ENCODE assay signal across 28 cellular contexts in the genomic region with DNA sequence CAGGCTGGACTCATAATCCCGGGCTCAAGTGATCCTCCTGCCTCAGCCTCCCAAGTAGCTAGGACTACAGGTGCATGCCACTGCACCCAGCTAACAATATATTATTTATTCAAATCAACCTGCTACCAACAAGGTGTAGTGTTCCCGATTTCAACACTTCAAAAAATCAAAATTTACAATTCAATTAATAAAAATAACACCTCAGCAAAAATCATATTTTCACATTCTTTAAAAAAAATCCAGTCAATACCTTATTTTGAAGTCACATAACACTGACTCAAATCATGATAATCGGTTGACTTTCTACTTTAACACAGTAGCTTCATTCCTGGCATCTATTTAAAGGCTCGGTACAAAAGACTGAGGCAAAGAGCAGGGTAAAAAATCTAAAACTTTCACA. TPM values are rescaled to one million over a fixed set of nuclear protein-coding genes. Genes with fewer than 3 reads are reported as not detected.
DNase-seq lines count a peak whose midpoint lies in the region; ATAC-seq, FAIRE-seq and TF ChIP-seq lines count a peak whose summit lies in the region.
"Had no signal": no experiment of that assay in that cellular context is flagged by ENCODE, and none has a peak within 500 bp of the region (broad histone marks: within the 10 kb centered on the region; RNA-seq: fewer than 3 reads in every experiment).

No MANE protein-coding gene starts in this region.

- intact Hi-C loops in HepG2 (cut with micrococcal nuclease; ENCODE audit: unreplicated experiment): no loop called here
- intact Hi-C loops in right lobe of liver (cut with DNase I): no loop called here

- H3K9me3 Mint-ChIP-seq in WTC11 (no peaks in the 10 kb centered on the region), progenitor cell of endocrine pancreas (ENCODE audit: low read depth) (no peaks in the 10 kb centered on the region)
- H3K9me3 Mint-ChIP-seq in stimulated activated naive CD8-positive, alpha-beta T cell treated with anti-CD3 and anti-CD28 coated beads, Interleukin-15, amount 100 ng/mL, for 72 hours: no peaks in the 10 kb centered on the region
- H3K9me3 Mint-ChIP-seq: CD14-positive monocyte; CD4-positive, alpha-beta memory T cell; CD8-positive, alpha-beta memory T cell had no signal

- H3K27ac Mint-ChIP-seq in WTC11: no peak overlapping the region
- peak overlapping the region; percentile 5 for H3K27ac Mint-ChIP-seq in progenitor cell of endocrine pancreas
- H3K27ac Mint-ChIP-seq in stimulated activated naive CD8-positive, alpha-beta T cell treated with anti-CD3 and anti-CD28 coated beads, Interleukin-15, amount 100 ng/mL, for 72 hours: no peak overlapping the region

- no peak overlapping the region for H2AFZ ChIP-seq in HepG2 (ENCODE audit: low read length)

- H4K20me1 ChIP-seq in HepG2 (ENCODE audit: insufficient read depth, low read length): no peaks in the 10 kb centered on the region
- H4K20me1 ChIP-seq: BLaER1 had no signal

- H3K4me1 Mint-ChIP-seq in WTC11: 0 out of 2 replicates have a peak, but pooled peaks cover 2% of the 10 kb centered on the region
- H3K4me1 Mint-ChIP-seq in progenitor cell of endocrine pancreas (ENCODE audit: low read depth): peaks cover 2% of the 10 kb centered on the region
- H3K4me1 Mint-ChIP-seq in stimulated activated naive CD8-positive, alpha-beta T cell treated with anti-CD3 and anti-CD28 coated beads, Interleukin-15, amount 100 ng/mL, for 72 hours: no peaks in the 10 kb centered on the region

- H3K9me3 ChIP-seq in HepG2 (ENCODE audit: low read length) (no peaks in the 10 kb centered on the region), right lobe of liver (no peaks in the 10 kb centered on the region)
- H3K9me3 ChIP-seq: BE2C, BLaER1 had no signal

- FAIRE-seq in HepG2 (lab: Jason Lieb, UNC) (no peak), H54 (lab: Jason Lieb, UNC) (no peak)
- FAIRE-seq: GM12878, GM12892, GM18507, GM19239 had no signal

- TF ChIP-seq EP300 in HepG2 (IDR thresholded peaks at IDR 0.05; ENCODE audit: low read depth in 2 of 2, low read length in 2 of 2): no peak
- no peak for TF ChIP-seq EP300 in HepG2 (CRISPR knock-in tag; IDR thresholded peaks at IDR 0.05; ENCODE audit: borderline replicate concordance)

- H3K27me3 ChIP-seq in HepG2 (ENCODE audit: control insufficient read depth in 1 of 2, insufficient read depth in 2 of 2, low read length in 2 of 2) (no peaks in the 10 kb centered on the region), right lobe of liver (no peaks in the 10 kb centered on the region)
- H3K27me3 ChIP-seq: BE2C, BLaER1 had no signal

- TF ChIP-seq CTCF in HepG2 (CRISPR knock-in tag; IDR thresholded peaks at IDR 0.05) (no peak), right lobe of liver (IDR thresholded peaks at IDR 0.05) (no peak), WTC11 (IDR thresholded peaks at IDR 0.05) (no peak), progenitor cell of endocrine pancreas (IDR thresholded peaks at IDR 0.05; ENCODE audit: unreplicated experiment) (no peak)

- no peak overlapping the region for H3K4me2 ChIP-seq in HepG2 (ENCODE audit: low read depth, low read length)
- H3K4me2 ChIP-seq: BLaER1 had no signal

- H3K36me3 ChIP-seq in HepG2 (replicated peaks in 1 of 2; ENCODE audit: control insufficient read depth in 1 of 2, insufficient read depth in 2 of 2, low read length in 2 of 2) (peaks cover 3 to 17% of the 10 kb centered on the region in 2 experiments; a peak in 3 of 5 replicates), right lobe of liver (peaks cover 0 to 3% (median 0%) of the 10 kb centered on the region in 4 donors)
- H3K36me3 ChIP-seq: BE2C had no signal

- no peak overlapping the region for H3K4me3 ChIP-seq in HepG2 (replicated peaks in 1 of 3; ENCODE audit: insufficient read depth in 1 of 3, low read depth in 2 of 3, low read length in 3 of 3)
- H3K4me3 ChIP-seq in right lobe of liver: no peak overlapping the region
- H3K4me3 ChIP-seq: BLaER1, GM12878 had no signal

- H3K27ac ChIP-seq in HepG2 (ENCODE audit: extremely low read length, insufficient read depth, low read length) (no peak overlapping the region), right lobe of liver (no peak overlapping the region)
- H3K27ac ChIP-seq: 22Rv1, BLaER1 had no signal

- H3K27me3 Mint-ChIP-seq in WTC11 (ENCODE audit: low read depth) (no peaks in the 10 kb centered on the region), progenitor cell of endocrine pancreas (no peaks in the 10 kb centered on the region)
- no peaks in the 10 kb centered on the region for H3K27me3 Mint-ChIP-seq in stimulated activated naive CD8-positive, alpha-beta T cell treated with anti-CD3 and anti-CD28 coated beads, Interleukin-15, amount 100 ng/mL, for 72 hours
- H3K27me3 Mint-ChIP-seq: CD4-positive, alpha-beta memory T cell; CD4-positive, CD25-positive, alpha-beta regulatory T cell; CD8-positive, alpha-beta memory T cell had no signal

- in situ Hi-C loops in HepG2 (cut with HindIII; ENCODE audit: extremely low pct_ligation_motif_present, low pct_unique_long_range_greater_than_20kb): no loop called here

- WGBS in HepG2 (ENCODE audit: low lambda C conversion rate): 99% methylated on average over 4 of the region's 4 CpGs
- WGBS in right lobe of liver (ENCODE audit: insufficient coverage, low coverage, low lambda C conversion rate, missing lambda C conversion rate): 88% methylated on average over 4 of the region's 4 CpGs

- no TSS peak for BruUV-seq in HepG2 (replicated peaks; lab: Mats Ljungman, UMichigan)

- CTCF ChIA-PET in HepG2 (lab: Yijun Ruan, JAX; ENCODE audit: low intra/inter-chr PET ratio, low total read pairs) (no interaction called here), WTC11 (lab: Charles Lee) (no interaction called here)

- ATAC-seq in HepG2 (no peak), right lobe of liver (no peak), WTC11 (no peak)
- no peak for ATAC-seq in stimulated activated naive CD8-positive, alpha-beta T cell treated with anti-CD3 and anti-CD28 coated beads, Interleukin-15, amount 100 ng/mL, for 72 hours
- ATAC-seq: GM12878 had no signal

- H3K36me3 Mint-ChIP-seq in WTC11 (peaks cover 6% of the 10 kb centered on the region; the same call in 1 of the 2 replicates), progenitor cell of endocrine pancreas (ENCODE audit: insufficient read depth) (peaks cover 22% of the 10 kb centered on the region)

- H3K4me3 Mint-ChIP-seq in WTC11 (no peak overlapping the region), progenitor cell of endocrine pancreas (ENCODE audit: low read depth) (no peak overlapping the region)
- H3K4me3 Mint-ChIP-seq in stimulated activated naive CD8-positive, alpha-beta T cell treated with anti-CD3 and anti-CD28 coated beads, Interleukin-15, amount 100 ng/mL, for 72 hours: no peak overlapping the region
- H3K4me3 Mint-ChIP-seq: CD14-positive monocyte; CD4-positive, alpha-beta memory T cell; CD4-positive, CD25-positive, alpha-beta regulatory T cell; CD8-positive, alpha-beta memory T cell had no signal

- H3K79me2 ChIP-seq in HepG2 (ENCODE audit: insufficient read depth, low read length): no peaks in the 10 kb centered on the region

- TF ChIP-seq POLR2A in HepG2 (IDR thresholded peaks at IDR 0.05; ENCODE audit: insufficient read depth in 1 of 2, low read depth in 2 of 2, low read length in 2 of 2) (no peak), right lobe of liver (IDR thresholded peaks at IDR 0.05) (no peak), H54 (IDR thresholded peaks at IDR 0.05; ENCODE audit: low read depth, low read length) (no peak)

- no peak overlapping the region for H3K9ac ChIP-seq in HepG2 (ENCODE audit: insufficient read depth, low read depth, low read length)
- H3K9ac ChIP-seq: BLaER1 had no signal

- no peak for DNase-seq in HepG2 (ENCODE audit: low spot score)
- DNase-seq in right lobe of liver: no peak
- DNase-seq in WTC11 (ENCODE audit: low spot score): no peak
- no peak for DNase-seq in progenitor cell of endocrine pancreas (ENCODE audit: low spot score, unreplicated experiment)
- no peak for DNase-seq in stimulated activated naive CD8-positive, alpha-beta T cell treated with anti-CD3 and anti-CD28 coated beads, Interleukin-15, amount 100 ng/mL, for 72 hours
- DNase-seq in H54 (ENCODE audit: insufficient read length, low spot score): no peak
- DNase-seq: ACHN; BE2C; C1 segment of cervical spinal cord; CD4-positive, alpha-beta memory T cell; CD4-positive, CD25-positive, alpha-beta regulatory T cell; CD8-positive, alpha-beta memory T cell; COR-L47; DMS 273 treated with DMSO at 0.1 percent for 48 hours; DMS153; DMS53; DMS79; DND-41; EL; GDM1 had no signal

- POLR2A ChIA-PET in HepG2 (lab: Yijun Ruan, JAX): no interaction called here
- POLR2A ChIA-PET in WTC11 (lab: Charles Lee): interaction anchor here (0.7 kb wide), 1 partner anchor 163 kb away, joined by 4 read pairs; no protein-coding TSS in a partner anchor

- H3K4me1 ChIP-seq in HepG2 (ENCODE audit: insufficient read depth, low read length) (peaks cover 36% of the 10 kb centered on the region), right lobe of liver (peaks cover 0 to 14% (median 3%) of the 10 kb centered on the region in 4 donors)
- H3K4me1 ChIP-seq: BE2C, BLaER1 had no signal

- TF ChIP-seq RAD21 in HepG2 (CRISPR knock-in tag; IDR thresholded peaks at IDR 0.05): no peak

RNA-seq across cellular contexts. Expression of a gene that starts 7.2 kb away (rescaled TPM):
- total RNA-seq in HepG2 (2016; rRNA removed; fragmentation: Illumina TruSeq; extraction: Trizol) (2.4 and 3.3 TPM in 2 replicates), right lobe of liver (1 to 10 TPM; 1.1 to 3.3 (median 1.4) TPM), WTC11 (2021) (2.2 to 3.1 TPM (median 2.8 TPM) in 3 replicates), progenitor cell of endocrine pancreas (3.9 and 4.4 TPM in 2 replicates)
- 0.26 and 0.30 TPM in 2 replicates for total RNA-seq in HepG2 (2016; cell fraction: cytosol; rRNA removed; fragmentation: Illumina TruSeq; extraction: Trizol; ENCODE audit: low read depth)
- 2.3 and 3.9 TPM in 2 replicates for total RNA-seq in HepG2 (2016; cell fraction: insoluble cytoplasmic fraction; rRNA removed; fragmentation: Illumina TruSeq; extraction: Trizol)
- total RNA-seq in HepG2 (2016; cell fraction: membrane; rRNA removed; fragmentation: Illumina TruSeq; extraction: Trizol): 0.90 TPM in 2 replicates
- total RNA-seq in HepG2 (2016; cell fraction: nucleus; rRNA removed; fragmentation: Illumina TruSeq; extraction: Trizol): 7.8 and 8.3 TPM in 2 replicates
- 3.9 and 4.1 TPM in 2 replicates for polyA plus RNA-seq in HepG2 (2011; rRNA removed)
- polyA plus RNA-seq in HepG2 (2011; cell fraction: cytosol; rRNA removed): 1.8 and 1.9 TPM in 2 replicates
- 9.3 and 9.9 TPM in 2 replicates for polyA plus RNA-seq in HepG2 (2011; cell fraction: nucleus; rRNA removed)
- polyA plus RNA-seq in HepG2 (2012): 1.5 and 2.0 TPM in 2 replicates
- 0.18 and 0.23 TPM in 2 replicates for polyA plus RNA-seq in HepG2 (2016; cell fraction: cytosol; fragmentation: Illumina TruSeq; extraction: Trizol; ENCODE audit: low read depth)
- 1.1 and 1.3 TPM in 2 replicates for polyA plus RNA-seq in HepG2 (2016; cell fraction: insoluble cytoplasmic fraction; fragmentation: Illumina TruSeq; extraction: Trizol; ENCODE audit: low read depth)
- polyA plus RNA-seq in HepG2 (2016; cell fraction: membrane; fragmentation: Illumina TruSeq; extraction: Trizol; ENCODE audit: low read depth): 0.39 and 0.63 TPM in 2 replicates
- polyA plus RNA-seq in HepG2 (2016; cell fraction: nucleus; fragmentation: Illumina TruSeq; extraction: Trizol; ENCODE audit: insufficient read depth, low read depth): 10.6 and 15.2 TPM in 2 replicates
- polyA minus RNA-seq in HepG2 (2011; rRNA and poly(A)+ RNA removed; ENCODE audit: low replicate concordance): 13.0 and 16.6 TPM in 2 replicates
- 0.69 and 1.2 TPM in 2 replicates for polyA minus RNA-seq in HepG2 (2011; cell fraction: cytosol; rRNA and poly(A)+ RNA removed)
- 19.1 and 22.1 TPM in 2 replicates for polyA minus RNA-seq in HepG2 (2011; cell fraction: nucleus; rRNA and poly(A)+ RNA removed)
- total RNA-seq: G401 had no signal
- polyA plus RNA-seq: CD14-positive monocyte; CD4-positive, alpha-beta memory T cell; CD4-positive, CD25-positive, alpha-beta regulatory T cell; CD8-positive, alpha-beta memory T cell had no signal
